Comparison of ENCODE assay signal across 10 cellular contexts in genomic region chr9:124281934-124282351, GRCh38. TPM values are rescaled to one million over a fixed set of nuclear protein-coding genes. Genes with fewer than 3 reads are reported as not detected.
DNase-seq lines count a peak whose midpoint lies in the region; ATAC-seq, FAIRE-seq and TF ChIP-seq lines count a peak whose summit lies in the region.
"Had no signal": no experiment of that assay in that cellular context is flagged by ENCODE, and none has a peak within 500 bp of the region (broad histone marks: within the 10 kb centered on the region; RNA-seq: fewer than 3 reads in every experiment).

No MANE protein-coding gene starts in this region.

- TF ChIP-seq POLR2A in spleen (IDR thresholded peaks at IDR 0.05): no peak

- peak in 1 of 2 experiments; percentile 51 for DNase-seq in HL-60 (ENCODE audit: low read depth in 1 of 2, low spot score in 1 of 2)
- peak; percentile 83 for DNase-seq in astrocyte (ENCODE audit: low read depth)
- DNase-seq in spleen: no peak
- DNase-seq in UCSD-AML1 (lab: John Stamatoyannopoulos, UW; ENCODE audit: unreplicated experiment): no peak
- no peak for DNase-seq in glutamatergic neuron
- DNase-seq: activated CD8-positive, alpha-beta memory T cell treated with anti-CD3 and anti-CD28 coated beads, Interleukin-2, amount 50 U/mL, for 48 hours; effector memory CD4-positive, alpha-beta T cell had no signal

- H3K27ac ChIP-seq in HL-60 (replicated peaks) (peak overlapping the region; percentile 47), astrocyte (ENCODE audit: low read depth, low read length) (peak overlapping the region; percentile 91), layer of hippocampus (ENCODE audit: low read depth, low read length) (peak overlapping the region; percentile 60), spleen (peak overlapping the region in 7 of 8 donors; percentile 52 to 85 (median 73))

- H2AFZ ChIP-seq in astrocyte (ENCODE audit: low read depth, low read length): no peak overlapping the region

- H3K36me3 Mint-ChIP-seq in astrocyte (ENCODE audit: low read depth, unreplicated experiment): peaks cover 8% of the 10 kb centered on the region
- no peaks in the 10 kb centered on the region for H3K36me3 Mint-ChIP-seq in glutamatergic neuron (ENCODE audit: unreplicated experiment)

- no peak for ATAC-seq in GM21447 (IDR thresholded peaks at IDR 0.05; ENCODE audit: unreplicated experiment)
- ATAC-seq in GM21381 (IDR thresholded peaks at IDR 0.05; ENCODE audit: unreplicated experiment): no peak

- H3K4me3 ChIP-seq in HL-60 (replicated peaks; ENCODE audit: insufficient read depth, low read length): no peak overlapping the region
- H3K4me3 ChIP-seq in astrocyte (ENCODE audit: insufficient read depth, low read depth, low read length): no peak overlapping the region
- H3K4me3 ChIP-seq in spleen: no peak overlapping the region

- WGBS in spleen, 5 donors: 47 to 62% (median 52%) methylated on average over 12 to 15 of the region's 15 CpGs

- H3K9me3 ChIP-seq in astrocyte (ENCODE audit: insufficient read depth, low read depth, low read length): no peaks in the 10 kb centered on the region
- no peaks in the 10 kb centered on the region for H3K9me3 ChIP-seq in spleen

- H3K9ac ChIP-seq in astrocyte (ENCODE audit: low read length): peak overlapping the region; percentile 80

- H3K36me3 ChIP-seq in astrocyte (ENCODE audit: insufficient read depth, low read length) (no peaks in the 10 kb centered on the region), spleen (peaks cover 0 to 12% (median 0%) of the 10 kb centered on the region in 6 donors)

- no peak for TF ChIP-seq CTCF in HL-60 (IDR thresholded peaks at IDR 0.05; ENCODE audit: insufficient read depth, low read length)
- TF ChIP-seq CTCF in astrocyte (IDR thresholded peaks at IDR 0.05; ENCODE audit: insufficient read depth, low read depth, low read length): no peak
- TF ChIP-seq CTCF in spleen (IDR thresholded peaks at IDR 0.05 in 8 of 11, conservative IDR thresholded peaks at IDR 0.05 in 3 of 11): no peak
- no peak for TF ChIP-seq CTCF in glutamatergic neuron (IDR thresholded peaks at IDR 0.05; ENCODE audit: partially characterized antibody, unreplicated experiment)

- H3K4me2 ChIP-seq in astrocyte (ENCODE audit: low read length): peak overlapping the region; percentile 65

- H3K4me1 Mint-ChIP-seq in astrocyte (ENCODE audit: low read depth, unreplicated experiment): peaks cover 50% of the 10 kb centered on the region
- no peaks in the 10 kb centered on the region for H3K4me1 Mint-ChIP-seq in glutamatergic neuron (ENCODE audit: low read depth, unreplicated experiment)

- H3K27me3 Mint-ChIP-seq in astrocyte (ENCODE audit: low read depth, unreplicated experiment) (no peaks in the 10 kb centered on the region), glutamatergic neuron (ENCODE audit: unreplicated experiment) (no peaks in the 10 kb centered on the region)

- H3K4me3 Mint-ChIP-seq in astrocyte (ENCODE audit: unreplicated experiment) (no peak overlapping the region), glutamatergic neuron (ENCODE audit: unreplicated experiment) (no peak overlapping the region)

- no peak for FAIRE-seq in astrocyte (lab: Jason Lieb, UNC)

- H3K79me2 ChIP-seq in astrocyte (ENCODE audit: insufficient read depth, low read length): peaks cover 90% of the 10 kb centered on the region

- H3K9me3 Mint-ChIP-seq in astrocyte (ENCODE audit: unreplicated experiment) (no peaks in the 10 kb centered on the region), glutamatergic neuron (ENCODE audit: unreplicated experiment) (peaks cover 4% of the 10 kb centered on the region)

- peaks cover 72% of the 10 kb centered on the region for H4K20me1 ChIP-seq in astrocyte (ENCODE audit: insufficient read depth, low read length)

- intact Hi-C loops in spleen (cut with DNase I; ENCODE audit: low total_unique reads): no loop called here

- no peaks in the 10 kb centered on the region for H3K27me3 ChIP-seq in HL-60 (ENCODE audit: insufficient read depth, poor library complexity, severe bottlenecking)
- no peaks in the 10 kb centered on the region for H3K27me3 ChIP-seq in astrocyte (ENCODE audit: insufficient read depth, low read length)
- H3K27me3 ChIP-seq in layer of hippocampus (ENCODE audit: control insufficient read depth, insufficient read depth, low read length): no peaks in the 10 kb centered on the region
- H3K27me3 ChIP-seq in spleen (replicated peaks in 1 of 7): no peaks in the 10 kb centered on the region

- H3K27ac Mint-ChIP-seq in astrocyte (ENCODE audit: unreplicated experiment): peak overlapping the region; percentile 26
- no peak overlapping the region for H3K27ac Mint-ChIP-seq in glutamatergic neuron (ENCODE audit: unreplicated experiment)

- H3K4me1 ChIP-seq in astrocyte (ENCODE audit: insufficient read depth, low read length) (peaks cover 83% of the 10 kb centered on the region), spleen (peaks cover 60 to 100% (median 86%) of the 10 kb centered on the region in 6 donors)

RNA-seq across cellular contexts. Expression of gene NEK6, which starts 24.2 kb away (rescaled TPM):
- total RNA-seq in astrocyte (55.7 and 76.8 TPM in 2 replicates), spleen (10 to 100 TPM; 32.8 to 71.3 (median 55.0) TPM), glutamatergic neuron (ENCODE audit: unreplicated experiment) (5.4 TPM)
- 10 to 100 TPM; 11.2 to 19.7 (median 11.6) TPM for polyA plus RNA-seq in spleen
